7 cellular contexts compared by ENCODE assay signal in the genomic region with DNA sequence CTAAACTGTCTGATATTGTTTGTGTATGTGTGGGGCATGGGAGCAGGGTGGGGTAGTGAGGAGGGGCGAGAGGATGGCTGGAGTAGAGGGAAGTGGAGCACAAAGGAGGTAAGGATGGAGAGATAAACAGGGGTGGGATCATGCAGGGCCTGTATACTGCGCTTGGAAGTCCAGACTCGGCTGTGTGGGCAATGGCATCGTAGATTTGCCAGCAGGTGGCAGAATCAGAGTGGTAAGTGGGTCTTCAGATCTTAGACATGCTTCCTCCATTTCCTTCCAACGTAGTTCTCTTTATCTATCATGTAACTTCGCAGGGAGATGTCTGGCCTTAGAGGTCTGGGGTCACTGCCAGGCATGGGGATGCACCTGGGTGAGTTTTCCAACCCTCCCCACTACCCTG.
DNase-seq lines count a peak whose midpoint lies in the region; ATAC-seq and TF ChIP-seq lines count a peak whose summit lies in the region.

No MANE protein-coding gene starts in this region.

- H3K27ac ChIP-seq in WERI-Rb-1 (no peak overlapping the region), upper lobe of right lung (no peak overlapping the region)

- DNase-seq in GM06990 (ENCODE audit: extremely low read depth, insufficient read length) (no peak), LNCaP clone FGC (ENCODE audit: low read depth) (peak; percentile 13), WERI-Rb-1 (peak; percentile 16), iris pigment epithelial cell (ENCODE audit: low read depth) (peak; percentile 9), upper lobe of right lung (no peak)

- TF ChIP-seq CTCF in GM06990 (IDR thresholded peaks at IDR 0.05; ENCODE audit: insufficient read depth, low read length, poor library complexity, severe bottlenecking), result peak; percentile 26
- TF ChIP-seq CTCF in LNCaP clone FGC (IDR thresholded peaks at IDR 0.05; ENCODE audit: control insufficient read depth, extremely low read depth, insufficient read depth), result peak; percentile 52
- TF ChIP-seq CTCF in WERI-Rb-1 (IDR thresholded peaks at IDR 0.05; ENCODE audit: low read depth, low read length), result peak; percentile 42; the same call in 1 of the 2 replicates
- peak; percentile 37 for TF ChIP-seq CTCF in upper lobe of right lung (IDR thresholded peaks at IDR 0.05)

- ATAC-seq in upper lobe of right lung (peak; percentile 58), GM21723 (IDR thresholded peaks at IDR 0.05; ENCODE audit: unreplicated experiment) (no peak), HG02970 (IDR thresholded peaks at IDR 0.05; ENCODE audit: low FRiP score, unreplicated experiment) (no peak)

- no peaks in the 10 kb centered on the region for H3K36me3 ChIP-seq in GM06990 (ENCODE audit: control insufficient read depth, insufficient read depth, low read length)
- no peaks in the 10 kb centered on the region for H3K36me3 ChIP-seq in WERI-Rb-1
- H3K36me3 ChIP-seq in upper lobe of right lung, result no peaks in the 10 kb centered on the region

- H3K27me3 ChIP-seq in GM06990 (replicated peaks; ENCODE audit: control insufficient read depth, insufficient read depth, low read length), result no peaks in the 10 kb centered on the region
- peaks cover 32% of the 10 kb centered on the region for H3K27me3 ChIP-seq in WERI-Rb-1 (ENCODE audit: insufficient read depth, low read depth, severe bottlenecking)
- H3K27me3 ChIP-seq in upper lobe of right lung, result no peaks in the 10 kb centered on the region

- intact Hi-C loops in upper lobe of right lung (cut with DNase I), result no loop called here

- no peaks in the 10 kb centered on the region for H3K4me1 ChIP-seq in upper lobe of right lung

- no peak overlapping the region for H3K4me3 ChIP-seq in GM06990 (replicated peaks; ENCODE audit: low read depth, low read length)
- H3K4me3 ChIP-seq in LNCaP clone FGC (ENCODE audit: low read depth, low read length), result no peak overlapping the region
- no peak overlapping the region for H3K4me3 ChIP-seq in WERI-Rb-1 (ENCODE audit: low read depth, low read length)
- no peak overlapping the region for H3K4me3 ChIP-seq in upper lobe of right lung

- no peaks in the 10 kb centered on the region for H3K9me3 ChIP-seq in WERI-Rb-1 (ENCODE audit: severe bottlenecking)
- H3K9me3 ChIP-seq in upper lobe of right lung, result no peaks in the 10 kb centered on the region

Comparison
In these comparisons a context has a peak if more than half of its experiments do, and no peak if none do; other contexts are left out.
1. DNase-seq: peak in LNCaP clone FGC (single experiment), WERI-Rb-1 (single experiment) and iris pigment epithelial cell (single experiment); none in GM06990 (single experiment) and upper lobe of right lung (single experiment).
2. Peak in every context shown above with its lines, with median percentiles within 50 percentile points of each other: CTCF ChIP-seq.